8 cellular contexts compared by ENCODE assay signal in the genomic region with DNA sequence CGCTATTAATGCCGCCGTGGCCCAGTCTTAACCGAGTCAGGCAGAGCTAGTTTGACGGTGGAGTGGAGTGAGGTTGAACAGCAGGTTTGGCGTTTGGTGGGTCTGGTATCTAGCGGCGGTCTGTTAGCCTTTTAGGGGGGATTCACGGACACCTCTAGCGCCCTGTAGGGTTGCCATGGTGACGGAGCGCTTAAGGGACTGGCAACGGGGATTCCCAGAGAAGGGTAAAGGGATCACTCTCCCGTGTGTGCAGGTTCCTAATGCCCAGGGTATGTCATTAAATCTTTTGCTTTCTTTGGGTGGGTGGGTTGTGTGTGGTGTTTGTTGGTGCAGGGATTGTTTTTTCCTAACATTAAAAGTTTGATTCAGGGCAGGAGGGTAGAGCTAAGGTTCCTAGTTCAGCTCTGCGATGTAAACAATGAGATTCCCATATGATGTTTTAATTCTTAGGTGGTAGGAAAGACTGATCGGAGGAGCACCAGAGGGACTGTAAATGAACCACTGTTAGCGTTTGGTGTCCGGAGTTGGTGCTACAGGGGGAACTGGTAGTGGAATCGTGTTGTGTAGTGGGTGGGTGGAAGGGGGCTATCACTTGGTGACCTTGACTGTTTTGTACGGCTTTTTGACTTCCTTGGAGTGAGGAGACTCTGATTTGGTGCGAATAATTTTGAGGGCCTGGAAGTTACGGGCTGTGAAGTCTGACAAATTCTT. TPM values are rescaled to one million over a fixed set of nuclear protein-coding genes. Genes with fewer than 3 reads are reported as not detected.
DNase-seq lines count a peak whose midpoint lies in the region; ATAC-seq and TF ChIP-seq lines count a peak whose summit lies in the region.

No MANE protein-coding gene starts in this region.

- H3K4ac ChIP-seq in mesendoderm (ENCODE audit: low read depth, low read length), result no peak overlapping the region

- H3K4me1 ChIP-seq in A673 (ENCODE audit: insufficient read depth, low read length, poor library complexity, severe bottlenecking) (peaks cover 25% of the 10 kb centered on the region), mesendoderm (ENCODE audit: control insufficient read depth, low read depth, low read length) (no peaks in the 10 kb centered on the region)

- DNase-seq in A673 (ENCODE audit: low spot score) (peak; percentile 73), H7 (no peak), T-helper 1 cell (peak; percentile 51 to 63 (median 60)), cerebellum (ENCODE audit: low spot score) (peak; percentile 30), mesendoderm (peak; percentile 57), NCI-H187 (lab: John Stamatoyannopoulos, UW) (no peak), UCSD-AML1 (lab: John Stamatoyannopoulos, UW; ENCODE audit: unreplicated experiment) (no peak)
- DNase-seq in stimulated activated naive CD8-positive, alpha-beta T cell treated with anti-CD3 and anti-CD28 coated beads, Interleukin-15, Interleukin-2, amounts not matched to agents 100 U/mL and 50 U/mL, for 24 hours, result peak; percentile 61

- no peak overlapping the region for H2AK5ac ChIP-seq in mesendoderm (ENCODE audit: low read length)

- peak overlapping the region; percentile 97 for H3K56ac ChIP-seq in mesendoderm (ENCODE audit: low read length)

- H3K27ac ChIP-seq in A673 (ENCODE audit: low read depth, low read length, poor library complexity, severe bottlenecking) (peak overlapping the region; percentile 86), mesendoderm (ENCODE audit: low read depth, low read length) (no peak overlapping the region)

- no peak overlapping the region for H2BK120ac ChIP-seq in mesendoderm (ENCODE audit: low read depth, low read length)

- peaks cover 62% of the 10 kb centered on the region for H3K36me3 ChIP-seq in A673 (ENCODE audit: insufficient read depth, low read length, poor library complexity, severe bottlenecking)
- H3K36me3 ChIP-seq in H7 (replicated peaks; ENCODE audit: control insufficient read depth, insufficient read depth, low read length), result peaks cover 55% of the 10 kb centered on the region
- peaks cover 43% of the 10 kb centered on the region for H3K36me3 ChIP-seq in mesendoderm (ENCODE audit: control insufficient read depth, insufficient read depth, low read length)

- H3K4me2 ChIP-seq in mesendoderm (ENCODE audit: low read length), result peak overlapping the region; percentile 83

- H3K9ac ChIP-seq in mesendoderm (ENCODE audit: low read length), result peak overlapping the region; percentile 95

- no peak overlapping the region for H4K8ac ChIP-seq in mesendoderm (ENCODE audit: low read depth, low read length)

- H3K79me2 ChIP-seq in mesendoderm (ENCODE audit: control insufficient read depth, insufficient read depth, low read length), result peaks cover 73% of the 10 kb centered on the region

- H3K18ac ChIP-seq in mesendoderm (ENCODE audit: low read length), result no peak overlapping the region

- CTCF ChIA-PET in A673 (lab: Charles Lee), result interaction anchor here (1.5 kb wide), 2 partner anchors 11 to 40 kb away, joined by 4 read pairs; no protein-coding TSS in a partner anchor

- TF ChIP-seq CTCF in A673 (conservative IDR thresholded peaks at IDR 0.05; ENCODE audit: low read depth, low read length), result no peak

- peaks cover 15% of the 10 kb centered on the region for H3K79me1 ChIP-seq in mesendoderm (ENCODE audit: low read length)

- H2BK5ac ChIP-seq in mesendoderm (ENCODE audit: low read length), result no peak overlapping the region

- H2BK15ac ChIP-seq in mesendoderm (replicated peaks; ENCODE audit: low read depth), result no peak overlapping the region

- peak overlapping the region; percentile 68 for H3K23ac ChIP-seq in mesendoderm (ENCODE audit: low read length)

- ATAC-seq in stimulated activated naive CD8-positive, alpha-beta T cell treated with anti-CD3 and anti-CD28 coated beads, Interleukin-15, Interleukin-2, amounts not matched to agents 100 U/mL and 50 U/mL, for 24 hours, result no peak

- H3K4me3 ChIP-seq in A673 (ENCODE audit: low read depth, low read length, poor library complexity, severe bottlenecking) (peak overlapping the region; percentile 94), H7 (ENCODE audit: insufficient read depth, low read depth, low read length) (peak overlapping the region; percentile 97), mesendoderm (ENCODE audit: low read length) (peak overlapping the region; percentile 99)

- BruUV-seq in A673 (replicated peaks; lab: Mats Ljungman, UMichigan), result no TSS peak

- H3K9me3 ChIP-seq in A673 (ENCODE audit: low read depth, low read length, poor library complexity, severe bottlenecking), result no peaks in the 10 kb centered on the region

- H3K27me3 ChIP-seq in A673 (replicated peaks; ENCODE audit: insufficient read depth, low read depth, low read length, poor library complexity) (no peaks in the 10 kb centered on the region), H7 (ENCODE audit: control insufficient read depth, insufficient read depth, low read length) (no peaks in the 10 kb centered on the region), mesendoderm (ENCODE audit: insufficient read depth, low read length, poor library complexity) (no peaks in the 10 kb centered on the region)

- POLR2A ChIA-PET in A673 (lab: Charles Lee; ENCODE audit: low non-redundant PET), result no interaction called here

- intact Hi-C loops in A673 (cut with micrococcal nuclease; ENCODE audit: unreplicated experiment), result loop anchor here (10.0 kb wide), 1 partner anchor 452 kb away; the partner anchor contains the start of gene SYNGAP1

- no CpG with 5 or more reads among the region's 22 CpGs for WGBS in mesendoderm (ENCODE audit: extremely low coverage, insufficient coverage, low lambda C conversion rate)

- H4K5ac ChIP-seq in mesendoderm (ENCODE audit: low read length), result no peak overlapping the region

RNA-seq across cellular contexts. Expression of gene BRD2, which starts 4.9 kb away (rescaled TPM):
- total RNA-seq in A673 (2021) (276 and 335 TPM in 2 replicates), cerebellum (77.4 TPM)
- 121 and 182 TPM in 2 replicates for total RNA-seq in H7 (2014; rRNA removed; shearing (Covaris generic))
- 162 TPM for polyA plus RNA-seq in mesendoderm (2013, experiment 1 of 2)
- 162 TPM for polyA plus RNA-seq in mesendoderm (2013, experiment 2 of 2)

RNA-seq across cellular contexts. Expression of gene HLA-DMA, which starts 20.4 kb away (rescaled TPM):
- total RNA-seq in A673 (2021) (1.4 and 1.9 TPM in 2 replicates), cerebellum (0.73 TPM)
- 1.9 and 4.1 TPM in 2 replicates for total RNA-seq in H7 (2014; rRNA removed; shearing (Covaris generic))
- polyA plus RNA-seq in mesendoderm (2013, experiment 1 of 2), result 10.8 TPM
- 9.8 TPM for polyA plus RNA-seq in mesendoderm (2013, experiment 2 of 2)

RNA-seq across cellular contexts. Expression of gene HLA-DMB, which starts 32.5 kb away (rescaled TPM):
- total RNA-seq in A673 (2021) (0.34 and 0.46 TPM in 2 replicates), cerebellum (1.5 TPM)
- total RNA-seq in H7 (2014; rRNA removed; shearing (Covaris generic)), result 0.17 and 0.55 TPM in 2 replicates
- polyA plus RNA-seq in mesendoderm (2013, experiment 1 of 2), result 1.4 TPM
- 1.1 TPM for polyA plus RNA-seq in mesendoderm (2013, experiment 2 of 2)

RNA-seq across cellular contexts. Expression of gene HLA-DOA, which starts 36.1 kb away (rescaled TPM):
- total RNA-seq in A673 (2021), result 0.46 and 0.58 TPM in 2 replicates
- 2.3 and 6.1 TPM in 2 replicates for total RNA-seq in H7 (2014; rRNA removed; shearing (Covaris generic))
- total RNA-seq in cerebellum, result 1.1 TPM
- 10.2 TPM for polyA plus RNA-seq in mesendoderm (2013, experiment 1 of 2)
- polyA plus RNA-seq in mesendoderm (2013, experiment 2 of 2), result 9.5 TPM

Comparison
In these comparisons a context has a peak if more than half of its experiments do, and no peak if none do; other contexts are left out.
1. DNase-seq: peak in A673 (single experiment), T-helper 1 cell (5 of 5), cerebellum (single experiment), mesendoderm (single experiment) and stimulated activated naive CD8-positive, alpha-beta T cell treated with anti-CD3 and anti-CD28 coated beads, Interleukin-15, Interleukin-2, amounts not matched to agents 100 U/mL and 50 U/mL, for 24 hours (single experiment); none in H7 (single experiment), NCI-H187 (0 of 2) and UCSD-AML1 (single experiment).
2. Peak in every context shown above with its lines, with median percentiles within 50 percentile points of each other: H3K4me3 ChIP-seq.